ENCODE assay signal across 17 cellular contexts in genomic region chr12:111366075-111366474, GRCh38. TPM values are rescaled to one million over a fixed set of nuclear protein-coding genes. Genes with fewer than 3 reads are reported as not detected.
A peak's percentile ranks its signal among the peaks of the same experiment; 100 is the strongest.
DNase-seq lines count a peak whose midpoint lies in the region; ATAC-seq, FAIRE-seq and TF ChIP-seq lines count a peak whose summit lies in the region.
"Had no signal": no experiment of that assay in that cellular context is flagged by ENCODE, and none has a peak within 500 bp of the region (broad histone marks: within the 10 kb centered on the region; RNA-seq: fewer than 3 reads in every experiment).

No MANE protein-coding gene starts in this region.

- peak overlapping the region; percentile 71 for H3K14ac ChIP-seq in neuronal stem cell (ENCODE audit: low read length)

- ATAC-seq in HepG2 (no peak), right lobe of liver (no peak), K562 (no peak), GM19455 (IDR thresholded peaks at IDR 0.05; ENCODE audit: unreplicated experiment) (no peak)
- ATAC-seq: HCT116 had no signal

- no peak overlapping the region for H3K4me2 ChIP-seq in HepG2 (ENCODE audit: low read depth, low read length)
- no peak overlapping the region for H3K4me2 ChIP-seq in K562 (ENCODE audit: insufficient read depth, low read length)
- no peak overlapping the region for H3K4me2 ChIP-seq in neuronal stem cell (ENCODE audit: insufficient read depth, low read length, poor library complexity, severe bottlenecking)

- H4K8ac ChIP-seq in neuronal stem cell (ENCODE audit: low read depth, low read length) = peak overlapping the region; percentile 17

- H3K4me1 ChIP-seq in HepG2 (ENCODE audit: insufficient read depth, low read length) (peaks cover 60% of the 10 kb centered on the region), right lobe of liver (peaks cover 0 to 48% (median 11%) of the 10 kb centered on the region in 4 donors), K562 (replicated peaks in 1 of 2; ENCODE audit: control insufficient read depth in 2 of 2, insufficient read depth in 2 of 2, low read length in 2 of 2) (peaks cover 14 to 41% of the 10 kb centered on the region in 2 experiments), neuronal stem cell (ENCODE audit: control insufficient read depth in 2 of 2, insufficient read depth in 1 of 2, low read depth in 1 of 2, low read length in 2 of 2) (peaks cover 7 to 9% of the 10 kb centered on the region in 2 donors)

- H4K91ac ChIP-seq in neuronal stem cell (ENCODE audit: low read depth, low read length, poor library complexity) = no peak overlapping the region

- no peak overlapping the region for H3K4ac ChIP-seq in neuronal stem cell (ENCODE audit: low read length)

- H3K9ac ChIP-seq in HepG2 (ENCODE audit: insufficient read depth, low read depth, low read length) (no peak overlapping the region), K562 (ENCODE audit: insufficient read depth in 1 of 2, low read depth in 2 of 2, low read length in 2 of 2) (no peak overlapping the region), neuronal stem cell (ENCODE audit: low read depth, low read length, poor library complexity) (peak overlapping the region; percentile 37)
- H3K9ac ChIP-seq: GM23248 had no signal

- H2BK120ac ChIP-seq in neuronal stem cell (ENCODE audit: low read depth, low read length) = no peak overlapping the region

- TF ChIP-seq CTCF in HepG2 (CRISPR knock-in tag; IDR thresholded peaks at IDR 0.05) = no peak
- no peak for TF ChIP-seq CTCF in right lobe of liver (IDR thresholded peaks at IDR 0.05)
- TF ChIP-seq CTCF in K562 (IDR thresholded peaks at IDR 0.05 in 2 of 3, conservative IDR thresholded peaks at IDR 0.05 in 1 of 3; ENCODE audit: insufficient read depth in 2 of 3, low read depth in 1 of 3, low read length in 3 of 3) = no peak

- H3K23ac ChIP-seq in neuronal stem cell (ENCODE audit: low read depth, low read length, poor library complexity) = no peak overlapping the region

- CTCF ChIA-PET in HepG2 (lab: Yijun Ruan, JAX; ENCODE audit: low intra/inter-chr PET ratio, low total read pairs) (no interaction called here), K562 (lab: Yijun Ruan, JAX; ENCODE audit: low intra/inter-chr PET ratio) (no interaction called here)

- no peak overlapping the region for H3K4me3 ChIP-seq in HepG2 (replicated peaks in 1 of 3; ENCODE audit: insufficient read depth in 1 of 3, low read depth in 2 of 3, low read length in 3 of 3)
- H3K4me3 ChIP-seq in right lobe of liver = no peak overlapping the region
- no peak overlapping the region for H3K4me3 ChIP-seq in K562
- H3K4me3 ChIP-seq in neuronal stem cell (ENCODE audit: low read length in 2 of 2) = no peak overlapping the region
- H3K4me3 ChIP-seq: GM23248 had no signal

- intact Hi-C loops in HepG2 (cut with micrococcal nuclease; ENCODE audit: unreplicated experiment) = no loop called here
- intact Hi-C loops in right lobe of liver (cut with DNase I) = no loop called here
- intact Hi-C loops in K562 (cut with micrococcal nuclease) = no loop called here

- no peak overlapping the region for H2AK5ac ChIP-seq in neuronal stem cell (ENCODE audit: low read depth, low read length)

- H4K20me1 ChIP-seq in HepG2 (ENCODE audit: insufficient read depth, low read length) (peaks cover 22% of the 10 kb centered on the region), K562 (replicated peaks; ENCODE audit: control insufficient read depth, insufficient read depth, low read length) (no peaks in the 10 kb centered on the region)

- no peak overlapping the region for H3K27ac ChIP-seq in HepG2 (ENCODE audit: extremely low read length, insufficient read depth, low read length)
- H3K27ac ChIP-seq in right lobe of liver = no peak overlapping the region
- no peak overlapping the region for H3K27ac ChIP-seq in K562 (ENCODE audit: extremely low read depth, low read depth, low read length)
- H3K27ac ChIP-seq in neuronal stem cell (replicated peaks; ENCODE audit: low read length) = no peak overlapping the region
- H3K27ac ChIP-seq: GM23248 had no signal

- POLR2A ChIA-PET in HepG2 (lab: Yijun Ruan, JAX) (interaction anchor here (2.1 kb wide), 1 partner anchor 38 kb away, joined by 21 read pairs; no protein-coding TSS in a partner anchor), K562 (lab: Yijun Ruan, JAX) (interaction anchor here (0.6 to 0.9 kb wide), 2 partner anchors 9 to 1004 kb away, joined by 3 read pairs; no protein-coding TSS in a partner anchor)

- H3K36me3 ChIP-seq in HepG2 (replicated peaks in 1 of 2; ENCODE audit: control insufficient read depth in 1 of 2, insufficient read depth in 2 of 2, low read length in 2 of 2) (peaks cover 7 to 29% of the 10 kb centered on the region in 2 experiments), right lobe of liver (no peaks in the 10 kb centered on the region), K562 (ENCODE audit: control insufficient read depth, insufficient read depth, low read length) (peaks cover 34% of the 10 kb centered on the region; the same call in 1 of the 3 replicates), neuronal stem cell (replicated peaks in 1 of 2; ENCODE audit: control insufficient read depth in 2 of 2, insufficient read depth in 2 of 2, low read length in 2 of 2) (peaks cover 21 to 34% of the 10 kb centered on the region in 2 donors)

- BruUV-seq in HepG2 (replicated peaks; lab: Mats Ljungman, UMichigan) (no TSS peak), K562 (replicated peaks; lab: Mats Ljungman, UMichigan) (no TSS peak)

- no peaks in the 10 kb centered on the region for H3K9me1 ChIP-seq in K562 (ENCODE audit: control insufficient read depth, insufficient read depth, low read length)

- no peak overlapping the region for H2BK5ac ChIP-seq in neuronal stem cell (ENCODE audit: low read length)

- TF ChIP-seq POLR2A in HepG2 (IDR thresholded peaks at IDR 0.05; ENCODE audit: insufficient read depth in 1 of 2, low read depth in 2 of 2, low read length in 2 of 2) (no peak), right lobe of liver (IDR thresholded peaks at IDR 0.05) (no peak), K562 (conservative IDR thresholded peaks at IDR 0.05) (no peak)

- H3K18ac ChIP-seq in neuronal stem cell (ENCODE audit: low read length) = no peak overlapping the region

- FAIRE-seq in HepG2 (lab: Jason Lieb, UNC) = no peak
- no peak for FAIRE-seq in K562 (lab: Jason Lieb, UNC)
- FAIRE-seq: GM18507, H54 had no signal

- H3K79me2 ChIP-seq in HepG2 (ENCODE audit: insufficient read depth, low read length) = peaks cover 24% of the 10 kb centered on the region
- peaks cover 8% of the 10 kb centered on the region; the same call in 2 of the 3 replicates for H3K79me2 ChIP-seq in K562 (ENCODE audit: control insufficient read depth, insufficient read depth, low read length)

- no peak overlapping the region for H2AFZ ChIP-seq in HepG2 (ENCODE audit: low read length)
- H2AFZ ChIP-seq in K562 (ENCODE audit: low read depth, low read length) = no peak overlapping the region
- no peak overlapping the region for H2AFZ ChIP-seq in neuronal stem cell (ENCODE audit: low read length)
- H2AFZ ChIP-seq: GM23248 had no signal

- WGBS in HepG2 (ENCODE audit: low lambda C conversion rate) = 97% methylated on average over 8 of the region's 10 CpGs
- 95% methylated on average over 10 of the region's 10 CpGs for WGBS in right lobe of liver (ENCODE audit: insufficient coverage, low coverage, low lambda C conversion rate, missing lambda C conversion rate)
- 92% methylated on average over 10 of the region's 10 CpGs for WGBS in K562 (ENCODE audit: insufficient coverage, low coverage, missing lambda C conversion rate)
- WGBS in neuronal stem cell (ENCODE audit: extremely low coverage in 2 of 2, insufficient read length in 2 of 2, insufficient replicate concordance in 1 of 2), 2 donors = no CpG with 5 or more reads among the region's 10 CpGs

- peaks cover 7% of the 10 kb centered on the region for H3K79me1 ChIP-seq in neuronal stem cell (ENCODE audit: low read depth, low read length)

- TF ChIP-seq RAD21 in HepG2 (CRISPR knock-in tag; IDR thresholded peaks at IDR 0.05) = no peak
- TF ChIP-seq RAD21 in K562 (CRISPR knock-in tag; conservative IDR thresholded peaks at IDR 0.05 in 1 of 2, IDR thresholded peaks at IDR 0.05 in 1 of 2) = no peak

- H3K9me3 ChIP-seq in HepG2 (ENCODE audit: low read length) = no peaks in the 10 kb centered on the region
- H3K9me3 ChIP-seq in right lobe of liver = no peaks in the 10 kb centered on the region
- H3K9me3 ChIP-seq in K562 (replicated peaks; ENCODE audit: control insufficient read depth, insufficient read depth, low read depth, low read length) = no peaks in the 10 kb centered on the region
- H3K9me3 ChIP-seq in neuronal stem cell (replicated peaks in 1 of 2; ENCODE audit: control insufficient read depth in 2 of 2, insufficient read depth in 1 of 2, low read depth in 1 of 2, low read length in 2 of 2) = no peaks in the 10 kb centered on the region

- no peak overlapping the region for H2BK12ac ChIP-seq in neuronal stem cell (ENCODE audit: low read length)

- TF ChIP-seq EP300 in HepG2 (IDR thresholded peaks at IDR 0.05; ENCODE audit: low read depth in 2 of 2, low read length in 2 of 2) (no peak), HepG2 (CRISPR knock-in tag; IDR thresholded peaks at IDR 0.05; ENCODE audit: borderline replicate concordance) (no peak), K562 (IDR thresholded peaks at IDR 0.05; ENCODE audit: low read length) (no peak)

- H3K27me3 ChIP-seq in HepG2 (ENCODE audit: control insufficient read depth in 1 of 2, insufficient read depth in 2 of 2, low read length in 2 of 2) = no peaks in the 10 kb centered on the region
- H3K27me3 ChIP-seq in right lobe of liver = no peaks in the 10 kb centered on the region
- no peaks in the 10 kb centered on the region; a peak in 1 of 5 replicates for H3K27me3 ChIP-seq in K562 (ENCODE audit: control insufficient read depth in 2 of 2, insufficient read depth in 2 of 2, low read length in 2 of 2)
- H3K27me3 ChIP-seq in neuronal stem cell (ENCODE audit: control insufficient read depth in 3 of 3, insufficient read depth in 3 of 3, low read depth in 1 of 3, low read length in 3 of 3) = no peaks in the 10 kb centered on the region

- in situ Hi-C loops in HepG2 (cut with HindIII; ENCODE audit: extremely low pct_ligation_motif_present, low pct_unique_long_range_greater_than_20kb) (no loop called here), K562 (cut with MboI) (no loop called here)

- DNase-seq in HepG2 (ENCODE audit: low spot score) (no peak), right lobe of liver (no peak), K562 (ENCODE audit: extremely low read depth in 1 of 4, low spot score in 3 of 4) (no peak), neuronal stem cell (ENCODE audit: low spot score) (no peak), NCI-H748 treated with DMSO at 0.1 percent for 48 hours (lab: John Stamatoyannopoulos, UW) (no peak), SIG-M5 (lab: John Stamatoyannopoulos, UW) (no peak)
- DNase-seq: ACHN; C1 segment of cervical spinal cord; Calu3; CD4-positive, alpha-beta T cell; DMS 273 treated with DMSO at 0.1 percent for 48 hours; GM23248; IMR-90 had no signal

- no peak overlapping the region for H2BK15ac ChIP-seq in neuronal stem cell (ENCODE audit: low read length)

RNA-seq across cellular contexts. Expression of gene PHETA1, which starts 2.8 kb away (rescaled TPM):
- total RNA-seq in HepG2 (2016; rRNA removed; fragmentation: Illumina TruSeq; extraction: Trizol) (12.7 and 20.8 TPM in 2 replicates), right lobe of liver (10 to 100 TPM in 1 of 6 experiments, 1 to 10 TPM in 5; 4.2 to 14.8 (median 7.0) TPM), K562 (2014; rRNA removed) (6.2 and 8.0 TPM in 2 replicates), K562 (2014; rRNA removed; fragmentation: Illumina TruSeq; extraction: Trizol) (1.3 and 1.5 TPM in 2 replicates), K562 (2015; rRNA removed; fragmentation: Illumina TruSeq; extraction: Trizol) (3.0 and 3.5 TPM in 2 replicates), K562 (2021) (8.9 and 12.4 TPM in 2 replicates)
- 4.6 and 5.4 TPM in 2 replicates for total RNA-seq in HepG2 (2016; cell fraction: cytosol; rRNA removed; fragmentation: Illumina TruSeq; extraction: Trizol; ENCODE audit: low read depth)
- 11.4 and 21.0 TPM in 2 replicates for total RNA-seq in HepG2 (2016; cell fraction: insoluble cytoplasmic fraction; rRNA removed; fragmentation: Illumina TruSeq; extraction: Trizol)
- 20.1 and 22.4 TPM in 2 replicates for total RNA-seq in HepG2 (2016; cell fraction: membrane; rRNA removed; fragmentation: Illumina TruSeq; extraction: Trizol)
- 11.4 and 16.8 TPM in 2 replicates for total RNA-seq in HepG2 (2016; cell fraction: nucleus; rRNA removed; fragmentation: Illumina TruSeq; extraction: Trizol)
- polyA plus RNA-seq in HepG2 (2011; rRNA removed) (11.3 and 15.8 TPM in 2 replicates), K562 (2011; rRNA removed) (2.2 and 2.5 TPM in 2 replicates), K562 (2014; fragmentation: Illumina TruSeq; extraction: Trizol) (3.4 and 5.7 TPM in 2 replicates), K562 (2014; fragmentation: Nextera tagmentation; extraction: Ambion mirVana) (under 1 TPM; 0.03 to 0.17 TPM), K562 (2014; rRNA removed) (6.9 and 7.2 TPM in 2 replicates)
- 13.8 and 16.9 TPM in 2 replicates for polyA plus RNA-seq in HepG2 (2011; cell fraction: cytosol; rRNA removed)
- 38.7 and 41.4 TPM in 2 replicates for polyA plus RNA-seq in HepG2 (2011; cell fraction: nucleus; rRNA removed)
- polyA plus RNA-seq in HepG2 (2012) = 7.6 and 12.3 TPM in 2 replicates
- 4.7 and 5.7 TPM in 2 replicates for polyA plus RNA-seq in HepG2 (2016; cell fraction: cytosol; fragmentation: Illumina TruSeq; extraction: Trizol; ENCODE audit: low read depth)
- polyA plus RNA-seq in HepG2 (2016; cell fraction: insoluble cytoplasmic fraction; fragmentation: Illumina TruSeq; extraction: Trizol; ENCODE audit: low read depth) = 15.8 and 19.6 TPM in 2 replicates
- 18.1 and 18.8 TPM in 2 replicates for polyA plus RNA-seq in HepG2 (2016; cell fraction: membrane; fragmentation: Illumina TruSeq; extraction: Trizol; ENCODE audit: low read depth)
- polyA plus RNA-seq in HepG2 (2016; cell fraction: nucleus; fragmentation: Illumina TruSeq; extraction: Trizol; ENCODE audit: insufficient read depth, low read depth) = 31.9 and 34.8 TPM in 2 replicates
- polyA minus RNA-seq in HepG2 (2011; rRNA and poly(A)+ RNA removed; ENCODE audit: low replicate concordance) = 1.6 and 19.4 TPM in 2 replicates
- polyA minus RNA-seq in HepG2 (2011; cell fraction: cytosol; rRNA and poly(A)+ RNA removed) = 7.2 and 10.0 TPM in 2 replicates
- 6.4 and 9.7 TPM in 2 replicates for polyA minus RNA-seq in HepG2 (2011; cell fraction: nucleus; rRNA and poly(A)+ RNA removed)
- 4.2 and 14.8 TPM in 2 replicates for total RNA-seq in K562 (2011; cell fraction: chromatin; rRNA removed; ENCODE audit: low replicate concordance)
- 14.1 and 15.7 TPM in 2 replicates for total RNA-seq in K562 (2011; cell fraction: nucleolus; rRNA removed)
- total RNA-seq in K562 (2011; cell fraction: nucleoplasm; rRNA removed) = 6.2 and 8.2 TPM in 2 replicates
- polyA plus RNA-seq in K562 (2011; cell fraction: cytosol; rRNA removed) = 2.8 and 8.2 TPM in 2 replicates
- polyA plus RNA-seq in K562 (2011; cell fraction: nucleus; rRNA removed) = 6.7 and 12.1 TPM in 2 replicates
- 6.0 and 7.5 TPM in 2 replicates for polyA plus RNA-seq in K562 (2012)
- polyA minus RNA-seq in K562 (2011; rRNA and poly(A)+ RNA removed) = 0.84 and 1.5 TPM in 2 replicates
- polyA minus RNA-seq in K562 (2011; cell fraction: cytosol; rRNA and poly(A)+ RNA removed) = 2.2 and 4.1 TPM in 2 replicates
- polyA minus RNA-seq in K562 (2011; cell fraction: nucleus; rRNA and poly(A)+ RNA removed) = 3.6 and 4.3 TPM in 2 replicates
- 10.7 TPM for polyA plus RNA-seq in neuronal stem cell (2013, experiment 1 of 2)
- 11.2 TPM for polyA plus RNA-seq in neuronal stem cell (2013, experiment 2 of 2)

RNA-seq across cellular contexts. Expression of gene SH2B3, which starts 39.6 kb away (rescaled TPM):
- total RNA-seq in HepG2 (2016; rRNA removed; fragmentation: Illumina TruSeq; extraction: Trizol) (6.8 and 6.9 TPM in 2 replicates), right lobe of liver (10 to 100 TPM in 5 of 6 experiments, 1 to 10 TPM in 1; 6.7 to 43.5 (median 17.0) TPM), K562 (2014; rRNA removed) (46.7 and 52.0 TPM in 2 replicates), K562 (2014; rRNA removed; fragmentation: Illumina TruSeq; extraction: Trizol) (37.4 and 46.7 TPM in 2 replicates), K562 (2015; rRNA removed; fragmentation: Illumina TruSeq; extraction: Trizol) (22.9 and 23.4 TPM in 2 replicates), K562 (2021) (63.8 and 75.3 TPM in 2 replicates)
- total RNA-seq in HepG2 (2016; cell fraction: cytosol; rRNA removed; fragmentation: Illumina TruSeq; extraction: Trizol; ENCODE audit: low read depth) = 3.0 and 4.5 TPM in 2 replicates
- 5.3 and 6.3 TPM in 2 replicates for total RNA-seq in HepG2 (2016; cell fraction: insoluble cytoplasmic fraction; rRNA removed; fragmentation: Illumina TruSeq; extraction: Trizol)
- total RNA-seq in HepG2 (2016; cell fraction: membrane; rRNA removed; fragmentation: Illumina TruSeq; extraction: Trizol) = 8.1 and 8.8 TPM in 2 replicates
- 3.3 and 4.2 TPM in 2 replicates for total RNA-seq in HepG2 (2016; cell fraction: nucleus; rRNA removed; fragmentation: Illumina TruSeq; extraction: Trizol)
- polyA plus RNA-seq in HepG2 (2011; rRNA removed) (6.8 and 7.1 TPM in 2 replicates), K562 (2011; rRNA removed) (28.2 and 32.5 TPM in 2 replicates), K562 (2014; fragmentation: Illumina TruSeq; extraction: Trizol) (59.9 and 64.4 TPM in 2 replicates), K562 (2014; fragmentation: Nextera tagmentation; extraction: Ambion mirVana) (10 to 100 TPM; 10.8 to 14.3 TPM), K562 (2014; rRNA removed) (38.6 and 41.3 TPM in 2 replicates)
- 5.9 and 7.0 TPM in 2 replicates for polyA plus RNA-seq in HepG2 (2011; cell fraction: cytosol; rRNA removed)
- polyA plus RNA-seq in HepG2 (2011; cell fraction: nucleus; rRNA removed) = 6.3 and 7.7 TPM in 2 replicates
- 5.1 and 9.2 TPM in 2 replicates for polyA plus RNA-seq in HepG2 (2012)
- 0.99 and 1.3 TPM in 2 replicates for polyA plus RNA-seq in HepG2 (2016; cell fraction: cytosol; fragmentation: Illumina TruSeq; extraction: Trizol; ENCODE audit: low read depth)
- polyA plus RNA-seq in HepG2 (2016; cell fraction: insoluble cytoplasmic fraction; fragmentation: Illumina TruSeq; extraction: Trizol; ENCODE audit: low read depth) = 7.6 and 9.1 TPM in 2 replicates
- 5.2 and 5.7 TPM in 2 replicates for polyA plus RNA-seq in HepG2 (2016; cell fraction: membrane; fragmentation: Illumina TruSeq; extraction: Trizol; ENCODE audit: low read depth)
- polyA plus RNA-seq in HepG2 (2016; cell fraction: nucleus; fragmentation: Illumina TruSeq; extraction: Trizol; ENCODE audit: insufficient read depth, low read depth) = 8.8 and 9.8 TPM in 2 replicates
- polyA minus RNA-seq in HepG2 (2011; rRNA and poly(A)+ RNA removed; ENCODE audit: low replicate concordance) = 2.2 and 11.4 TPM in 2 replicates
- polyA minus RNA-seq in HepG2 (2011; cell fraction: cytosol; rRNA and poly(A)+ RNA removed) = 6.2 and 6.9 TPM in 2 replicates
- polyA minus RNA-seq in HepG2 (2011; cell fraction: nucleus; rRNA and poly(A)+ RNA removed) = 3.3 and 3.9 TPM in 2 replicates
- 50.2 and 69.6 TPM in 2 replicates for total RNA-seq in K562 (2011; cell fraction: chromatin; rRNA removed; ENCODE audit: low replicate concordance)
- total RNA-seq in K562 (2011; cell fraction: nucleolus; rRNA removed) = 38.4 and 40.4 TPM in 2 replicates
- total RNA-seq in K562 (2011; cell fraction: nucleoplasm; rRNA removed) = 52.1 and 86.9 TPM in 2 replicates
- polyA plus RNA-seq in K562 (2011; cell fraction: cytosol; rRNA removed) = 33.3 and 57.9 TPM in 2 replicates
- 25.5 and 39.5 TPM in 2 replicates for polyA plus RNA-seq in K562 (2011; cell fraction: nucleus; rRNA removed)
- polyA plus RNA-seq in K562 (2012) = 29.2 and 33.2 TPM in 2 replicates
- polyA minus RNA-seq in K562 (2011; rRNA and poly(A)+ RNA removed) = 22.2 and 28.8 TPM in 2 replicates
- 40.8 and 46.0 TPM in 2 replicates for polyA minus RNA-seq in K562 (2011; cell fraction: cytosol; rRNA and poly(A)+ RNA removed)
- 10.2 and 14.4 TPM in 2 replicates for polyA minus RNA-seq in K562 (2011; cell fraction: nucleus; rRNA and poly(A)+ RNA removed)
- polyA plus RNA-seq in neuronal stem cell (2013, experiment 1 of 2) = 6.5 TPM
- 6.3 TPM for polyA plus RNA-seq in neuronal stem cell (2013, experiment 2 of 2)

Comparison
In these comparisons a context has a peak if more than half of its experiments do, and no peak if none do; other contexts are left out.
1. Of the 241 proteins assayed by ChIP-seq in both HepG2 and K562: peak only in HepG2: none; only in K562: ADNP; in both: none; in neither: 240.